In the genomic region with DNA sequence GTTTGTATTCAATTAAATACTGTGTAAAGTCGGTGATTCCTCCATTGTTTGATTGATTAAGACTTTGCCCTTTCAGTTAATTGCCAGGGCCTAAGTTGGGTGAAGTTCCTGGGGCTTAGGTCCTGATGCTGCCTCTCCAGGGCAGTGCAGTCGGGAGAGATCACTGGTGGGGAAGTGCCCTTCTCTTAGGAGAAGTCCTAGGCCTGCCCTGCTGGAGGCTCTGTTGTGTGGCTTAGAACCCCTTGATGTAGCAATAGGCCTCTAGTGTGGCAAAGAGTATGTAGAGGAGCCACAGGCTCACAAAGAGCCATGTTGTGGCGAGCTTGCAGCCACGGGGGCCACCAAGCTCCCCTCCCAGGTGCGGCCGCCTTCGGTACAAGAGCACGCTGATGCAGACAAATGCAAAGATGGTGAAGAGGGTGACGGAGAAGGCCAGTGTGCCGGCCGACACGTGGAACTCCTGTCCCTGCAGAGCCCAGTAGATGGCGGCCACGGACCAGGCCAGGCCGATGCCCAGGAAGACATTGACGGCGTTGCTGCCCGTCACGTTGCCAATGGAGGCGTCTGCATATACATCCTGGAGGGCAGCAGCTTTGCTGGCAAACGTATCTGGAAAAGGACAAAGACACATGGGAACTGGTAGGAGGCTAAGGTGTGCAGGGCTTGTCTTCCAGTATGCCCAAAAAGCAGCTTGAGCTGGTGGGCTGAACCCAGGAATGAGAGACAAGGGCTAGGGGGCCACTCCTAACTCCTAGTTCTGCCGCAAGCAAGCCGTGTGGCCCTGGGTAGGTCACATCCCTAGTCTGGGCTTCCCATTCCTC, we compare ENCODE assay signal across 8 cellular contexts.
DNase-seq lines count a peak whose midpoint lies in the region; ATAC-seq and TF ChIP-seq lines count a peak whose summit lies in the region.

No MANE protein-coding gene starts in this region.

- H3K27ac Mint-ChIP-seq in brain, result peak overlapping the region in 3 of 5 experiments; percentile 11 to 89 (median 15)

- peaks cover 12% of the 10 kb centered on the region for H3K27me3 Mint-ChIP-seq in brain

- peaks cover 23% of the 10 kb centered on the region for H3K4me1 Mint-ChIP-seq in brain

- no peak for ATAC-seq in HG03025 (IDR thresholded peaks at IDR 0.05; ENCODE audit: low FRiP score, unreplicated experiment)
- no peak for ATAC-seq in HG03196 (IDR thresholded peaks at IDR 0.05; ENCODE audit: unreplicated experiment)

- no peak overlapping the region for H3K27ac ChIP-seq in substantia nigra (ENCODE audit: low read depth, low read length, poor library complexity, severe bottlenecking)

- H3K9me3 Mint-ChIP-seq in brain, result no peaks in the 10 kb centered on the region

- peak; percentile 85 to 91 for TF ChIP-seq CTCF in brain (conservative IDR thresholded peaks at IDR 0.05)

- peak; percentile 37 for DNase-seq in AG08395 (ENCODE audit: low spot score)
- peak; percentile 48 for DNase-seq in H4 (ENCODE audit: low spot score)
- DNase-seq in NCI-H510A treated with DMSO at 0.1 percent for 48 hours (lab: John Stamatoyannopoulos, UW), result peak; percentile 81
- peak; percentile 91 for DNase-seq in iPS-NIHi7 (ENCODE audit: extremely low spot score)
- peak in 47 of 49 donors; percentile 2 to 77 (median 42) for DNase-seq in substantia nigra (lab: John Stamatoyannopoulos, UW)

- H3K36me3 Mint-ChIP-seq in brain, result no peaks in the 10 kb centered on the region

- H3K4me3 Mint-ChIP-seq in brain, result no peak overlapping the region

Comparison
In these comparisons a context has a peak if more than half of its experiments do, and no peak if none do; other contexts are left out.
1. DNase-seq: peak in every context shown above with its lines; median percentile 91 in iPS-NIHi7; 81 in NCI-H510A treated with DMSO at 0.1 percent for 48 hours; 48 in H4; 42 in substantia nigra; 37 in AG08395.